In genomic region chr6:139883776-139884175, GRCh38 we compare ENCODE assay signal across 11 cellular contexts.
A peak's percentile ranks its signal among the peaks of the same experiment; 100 is the strongest.
DNase-seq lines count a peak whose midpoint lies in the region; FAIRE-seq and TF ChIP-seq lines count a peak whose summit lies in the region.
"Had no signal": no experiment of that assay in that cellular context is flagged by ENCODE, and none has a peak within 500 bp of the region (broad histone marks: within the 10 kb centered on the region; RNA-seq: fewer than 3 reads in every experiment).

No MANE protein-coding gene starts in this region.

- no peaks in the 10 kb centered on the region for H3K27me3 ChIP-seq in spleen (replicated peaks in 1 of 7)
- H3K27me3 ChIP-seq: upper lobe of left lung had no signal

- peak overlapping the region in 1 of 2 donors; percentile 3 for H3K9ac ChIP-seq in kidney (ENCODE audit: low read length in 2 of 2)

- TF ChIP-seq CTCF in kidney (IDR thresholded peaks at IDR 0.05; ENCODE audit: borderline replicate concordance, extremely low read depth, insufficient read depth) = no peak
- no peak for TF ChIP-seq CTCF in spleen (IDR thresholded peaks at IDR 0.05 in 8 of 11, conservative IDR thresholded peaks at IDR 0.05 in 3 of 11)

- intact Hi-C loops in kidney (cut with DNase I) (no loop called here), spleen (cut with DNase I; ENCODE audit: low total_unique reads) (no loop called here)

- peak overlapping the region; percentile 61 to 81 for H3K27ac ChIP-seq in kidney (ENCODE audit: low read depth in 2 of 2, low read length in 2 of 2)
- peak overlapping the region in 5 of 8 donors; percentile 56 to 74 (median 63) for H3K27ac ChIP-seq in spleen

- H3K4me3 ChIP-seq in kidney (ENCODE audit: low read length in 2 of 2) (no peak overlapping the region), spleen (no peak overlapping the region)
- H3K4me3 ChIP-seq: upper lobe of left lung had no signal

- no peaks in the 10 kb centered on the region for H3K9me3 ChIP-seq in kidney (ENCODE audit: control insufficient read depth in 1 of 2, low read length in 2 of 2)
- H3K9me3 ChIP-seq in spleen = no peaks in the 10 kb centered on the region
- H3K9me3 ChIP-seq: upper lobe of left lung had no signal

- FAIRE-seq in TTC549 (lab: Jason Lieb, UNC) (peak; percentile 32), kidney (lab: Jason Lieb, UNC) (no peak)

- DNase-seq in SIG-M5 treated with dmso at 0.1 percent for 504 hours (lab: John Stamatoyannopoulos, UW; ENCODE audit: unreplicated experiment) = peak; percentile 14
- DNase-seq in SIG-M5 (lab: John Stamatoyannopoulos, UW) = no peak
- no peak for DNase-seq in kidney
- DNase-seq in spleen = no peak
- no peak for DNase-seq in GDM1 (lab: John Stamatoyannopoulos, UW)
- DNase-seq in UCSD-AML1 (lab: John Stamatoyannopoulos, UW; ENCODE audit: unreplicated experiment) = no peak
- DNase-seq in AG08396 (ENCODE audit: low spot score) = no peak
- DNase-seq: 8988T, T-helper 17 cell, upper lobe of left lung had no signal

- peaks cover 16 to 22% of the 10 kb centered on the region in 2 donors for H3K4me1 ChIP-seq in kidney (ENCODE audit: control insufficient read depth in 1 of 2, insufficient read depth in 1 of 2, low read depth in 1 of 2, low read length in 2 of 2)
- H3K4me1 ChIP-seq in spleen = peaks cover 16 to 45% (median 33%) of the 10 kb centered on the region in 6 donors

- H3K36me3 ChIP-seq in kidney (ENCODE audit: control insufficient read depth in 1 of 2, insufficient read depth in 2 of 2, low read length in 2 of 2) = no peaks in the 10 kb centered on the region
- no peaks in the 10 kb centered on the region for H3K36me3 ChIP-seq in spleen
- H3K36me3 ChIP-seq: upper lobe of left lung had no signal

- 43 to 61% (median 51%) methylated on average over 5 of the region's 5 CpGs for WGBS in spleen, 5 donors

- TF ChIP-seq POLR2A in spleen (IDR thresholded peaks at IDR 0.05) = no peak
